ENCODE assay signal across 8 cellular contexts in genomic region chr18:28961669-28962228, GRCh38.
DNase-seq lines count a peak whose midpoint lies in the region; ATAC-seq, FAIRE-seq and TF ChIP-seq lines count a peak whose summit lies in the region.

No MANE protein-coding gene starts in this region.

- no peak overlapping the region for H4K8ac ChIP-seq in mesendoderm (ENCODE audit: low read depth, low read length)

- no peak overlapping the region for H3K23ac ChIP-seq in mesendoderm (ENCODE audit: low read length)

- H4K5ac ChIP-seq in mesendoderm (ENCODE audit: low read length), result no peak overlapping the region

- FAIRE-seq in GM12878 (lab: Jason Lieb, UNC), result no peak

- no peak overlapping the region for H3K4me3 ChIP-seq in GM12878
- H3K4me3 ChIP-seq in mesendoderm (ENCODE audit: low read length), result no peak overlapping the region

- 0 out of 2 replicates have a peak, but pooled peaks have one; percentile 29 for TF ChIP-seq RAD21 in GM12878 (IDR thresholded peaks at IDR 0.05; ENCODE audit: insufficient read depth, low read depth, low read length)

- RAD21 ChIA-PET in GM12878 (lab: Charles Lee; ENCODE audit: unreplicated experiment), result no interaction called here

- H3K4me2 ChIP-seq in GM12878 (ENCODE audit: control insufficient read depth, insufficient read depth) (no peak overlapping the region), mesendoderm (ENCODE audit: low read length) (no peak overlapping the region)

- H3K18ac ChIP-seq in mesendoderm (ENCODE audit: low read length), result peak overlapping the region; percentile 83

- intact Hi-C loops in GM12878 (cut with micrococcal nuclease; ENCODE audit: unreplicated experiment), result no loop called here

- CTCF ChIA-PET in GM12878 (lab: Yijun Ruan, JAX), result interaction anchor here (0.6 kb wide), 1 partner anchor 22 kb away, joined by 3 read pairs; no protein-coding TSS in a partner anchor

- H3K4me1 ChIP-seq in GM12878 (ENCODE audit: control insufficient read depth, insufficient read depth, low read length) (no peaks in the 10 kb centered on the region), mesendoderm (ENCODE audit: control insufficient read depth, low read depth, low read length) (no peaks in the 10 kb centered on the region)

- no peak for TF ChIP-seq POLR2A in GM12878 (IDR thresholded peaks at IDR 0.05; ENCODE audit: low read depth, low read length)

- no peaks in the 10 kb centered on the region for H4K20me1 ChIP-seq in GM12878 (ENCODE audit: control insufficient read depth, insufficient read depth)

- H2AFZ ChIP-seq in GM12878 (ENCODE audit: control insufficient read depth, low read depth, low read length), result no peak overlapping the region

- no TSS peak for BruUV-seq in GM12878 (replicated peaks; lab: Mats Ljungman, UMichigan)

- H3K4ac ChIP-seq in mesendoderm (ENCODE audit: low read depth, low read length), result no peak overlapping the region

- in situ Hi-C loops in GM12878 (cut with MboI), result no loop called here

- ATAC-seq in GM12878 (peak; percentile 67; the same call in 2 of the 3 replicates), GM18861 (IDR thresholded peaks at IDR 0.05; ENCODE audit: unreplicated experiment) (no peak), HG03280 (IDR thresholded peaks at IDR 0.05; ENCODE audit: unreplicated experiment) (no peak)

- H3K79me1 ChIP-seq in mesendoderm (ENCODE audit: low read length), result no peaks in the 10 kb centered on the region

- H3K27ac ChIP-seq in GM12878 (ENCODE audit: control insufficient read depth, insufficient read depth) (no peak overlapping the region), mesendoderm (ENCODE audit: low read depth, low read length) (no peak overlapping the region)

- H3K9ac ChIP-seq in GM12878 (ENCODE audit: control insufficient read depth, insufficient read depth, low read length), result no peak overlapping the region
- no peak overlapping the region for H3K9ac ChIP-seq in mesendoderm (ENCODE audit: low read length)

- H2BK5ac ChIP-seq in mesendoderm (ENCODE audit: low read length), result no peak overlapping the region

- peak; percentile 16 to 52 (median 44); a peak in 2 of 6 replicates for TF ChIP-seq CTCF in GM12878 (IDR thresholded peaks at IDR 0.05 in 2 of 3, conservative IDR thresholded peaks at IDR 0.05 in 1 of 3; ENCODE audit: control insufficient read depth in 2 of 3, extremely low read depth in 1 of 3, insufficient read depth in 1 of 3, low read depth in 3 of 3, low read length in 3 of 3)

- no peak for TF ChIP-seq EP300 in GM12878 (IDR thresholded peaks at IDR 0.05; ENCODE audit: borderline replicate concordance in 1 of 2, control insufficient read depth in 1 of 2, low read depth in 2 of 2, low read length in 2 of 2)

- DNase-seq in NCI-H1417 (lab: John Stamatoyannopoulos, UW) (peak; percentile 43 to 80 (median 55)), NCI-H1417 treated with DMSO at 0.1 percent for 48 hours (lab: John Stamatoyannopoulos, UW) (no peak), NCI-H146 treated with DMSO at 0.1 percent for 48 hours (lab: John Stamatoyannopoulos, UW; ENCODE audit: unreplicated experiment) (peak; percentile 86), GM12878 (ENCODE audit: low read depth, low spot score) (no peak), mesendoderm (peak; percentile 84), GDM1 (lab: John Stamatoyannopoulos, UW) (no peak)

- H2BK15ac ChIP-seq in mesendoderm (replicated peaks; ENCODE audit: low read depth), result no peak overlapping the region

- no peak overlapping the region for H2BK120ac ChIP-seq in mesendoderm (ENCODE audit: low read depth, low read length)

- H3K56ac ChIP-seq in mesendoderm (ENCODE audit: low read length), result no peak overlapping the region

- POLR2A ChIA-PET in GM12878 (lab: Charles Lee), result no interaction called here

- 26% methylated on average over 8 of the region's 8 CpGs for WGBS in GM12878 (ENCODE audit: insufficient coverage, insufficient replicate concordance, low lambda C conversion rate, missing lambda C conversion rate)
- no CpG with 5 or more reads among the region's 8 CpGs for WGBS in mesendoderm (ENCODE audit: extremely low coverage, insufficient coverage, low lambda C conversion rate)

- H3K79me2 ChIP-seq in GM12878 (ENCODE audit: control insufficient read depth, insufficient read depth, low read length), result no peaks in the 10 kb centered on the region
- H3K79me2 ChIP-seq in mesendoderm (ENCODE audit: control insufficient read depth, insufficient read depth, low read length), result no peaks in the 10 kb centered on the region

- H2AK5ac ChIP-seq in mesendoderm (ENCODE audit: low read length), result no peak overlapping the region

- no peaks in the 10 kb centered on the region for H3K27me3 ChIP-seq in GM12878 (replicated peaks in 1 of 2; ENCODE audit: control insufficient read depth in 2 of 2, insufficient read depth in 2 of 2, low read length in 1 of 2)
- H3K27me3 ChIP-seq in mesendoderm (ENCODE audit: insufficient read depth, low read length, poor library complexity), result no peaks in the 10 kb centered on the region

- SMC1A ChIA-PET in GM12878 (lab: Charles Lee; ENCODE audit: uncharacterized antibody, unreplicated experiment), result no interaction called here

- no peaks in the 10 kb centered on the region for H3K36me3 ChIP-seq in GM12878 (ENCODE audit: control insufficient read depth in 2 of 2, insufficient read depth in 2 of 2, low read length in 1 of 2)
- H3K36me3 ChIP-seq in mesendoderm (ENCODE audit: control insufficient read depth, insufficient read depth, low read length), result no peaks in the 10 kb centered on the region

- H3K9me3 ChIP-seq in GM12878 (replicated peaks; ENCODE audit: control insufficient read depth, insufficient read depth, low read length), result no peaks in the 10 kb centered on the region

TF ChIP-seq in GM12878, 131 proteins besides CTCF, POLR2A, EP300 and RAD21:
- no peak for TF ChIP-seq ZBTB40 (IDR thresholded peaks at IDR 0.05; ENCODE audit: borderline replicate concordance)
- TF ChIP-seq SMC3 (IDR thresholded peaks at IDR 0.05; ENCODE audit: borderline replicate concordance, low read length), result peak; percentile 26; the same call in 1 of the 2 replicates

Comparison
In these comparisons a context has a peak if more than half of its experiments do, and no peak if none do; other contexts are left out.
1. DNase-seq: peak in NCI-H1417 (3 of 3), NCI-H146 treated with DMSO at 0.1 percent for 48 hours (single experiment) and mesendoderm (single experiment); none in NCI-H1417 treated with DMSO at 0.1 percent for 48 hours (single experiment), GM12878 (single experiment) and GDM1 (single experiment).